9 cellular contexts compared by ENCODE assay signal in the genomic region with DNA sequence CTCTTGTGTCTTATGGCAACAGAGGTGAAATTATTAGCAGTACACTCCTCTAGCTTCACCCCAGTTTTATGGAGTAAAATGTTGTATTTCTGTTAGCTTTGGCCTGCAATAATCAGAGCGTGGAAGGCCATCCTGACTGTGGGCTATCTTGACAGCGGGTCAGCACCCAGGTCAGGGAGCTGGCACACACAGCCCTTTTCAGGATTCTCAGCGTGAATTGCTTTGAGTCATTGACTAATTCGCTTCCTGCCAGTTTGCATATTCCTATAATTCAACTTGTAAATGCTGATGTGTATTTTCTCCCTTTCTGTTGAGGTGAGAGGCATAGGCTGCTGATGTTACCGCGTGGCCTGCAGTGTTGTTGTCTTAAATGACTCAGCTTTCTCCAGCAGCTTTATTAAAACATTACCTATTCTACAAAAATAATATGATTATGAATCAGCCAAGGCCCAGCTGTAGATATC.
DNase-seq lines count a peak whose midpoint lies in the region; ATAC-seq and TF ChIP-seq lines count a peak whose summit lies in the region.
"Had no signal": no experiment of that assay in that cellular context is flagged by ENCODE, and none has a peak within 500 bp of the region (broad histone marks: within the 10 kb centered on the region; RNA-seq: fewer than 3 reads in every experiment).

No MANE protein-coding gene starts in this region.

- DNase-seq in NCI-H226, result peak; percentile 50
- DNase-seq in endodermal cell, result no peak
- no peak for DNase-seq in progenitor cell of endocrine pancreas (ENCODE audit: low spot score, unreplicated experiment)
- DNase-seq in activated CD4-positive, CD25-positive, alpha-beta regulatory T cell treated with anti-CD3 and anti-CD28 coated beads, Interleukin-2, amount 50 U/mL, for 72 hours, result no peak
- no peak for DNase-seq in T-helper 1 cell
- DNase-seq in LoVo (ENCODE audit: low spot score), result no peak
- DNase-seq: Peyer's patch had no signal

- no peaks in the 10 kb centered on the region for H3K9me3 Mint-ChIP-seq in endodermal cell
- peaks cover 5% of the 10 kb centered on the region for H3K9me3 Mint-ChIP-seq in progenitor cell of endocrine pancreas (ENCODE audit: low read depth)

- no peaks in the 10 kb centered on the region for H3K27me3 ChIP-seq in endodermal cell (ENCODE audit: control insufficient read depth, insufficient read depth, low read length, poor library complexity, severe bottlenecking)
- H3K27me3 ChIP-seq: Peyer's patch had no signal

- H3K4me3 ChIP-seq in endodermal cell (ENCODE audit: low read length), result no peak overlapping the region
- H3K4me3 ChIP-seq: Peyer's patch had no signal

- peak overlapping the region; percentile 62 for H3K27ac Mint-ChIP-seq in endodermal cell
- peak overlapping the region; percentile 51 for H3K27ac Mint-ChIP-seq in progenitor cell of endocrine pancreas

- no peak overlapping the region for H3K9ac ChIP-seq in endodermal cell (ENCODE audit: extremely low read depth, low read length, poor library complexity, severe bottlenecking)

- H3K36me3 ChIP-seq in endodermal cell (ENCODE audit: control insufficient read depth, insufficient read depth, low read length), result peaks cover 66% of the 10 kb centered on the region

- TF ChIP-seq CTCF in endodermal cell (conservative IDR thresholded peaks at IDR 0.05), result no peak
- TF ChIP-seq CTCF in progenitor cell of endocrine pancreas (IDR thresholded peaks at IDR 0.05; ENCODE audit: unreplicated experiment), result no peak

- no peak overlapping the region for H3K4me3 Mint-ChIP-seq in endodermal cell
- H3K4me3 Mint-ChIP-seq in progenitor cell of endocrine pancreas (ENCODE audit: low read depth), result no peak overlapping the region

- H3K27me3 Mint-ChIP-seq in endodermal cell (ENCODE audit: insufficient read depth), result no peaks in the 10 kb centered on the region
- no peaks in the 10 kb centered on the region for H3K27me3 Mint-ChIP-seq in progenitor cell of endocrine pancreas

- no peak for TF ChIP-seq POLR2A in GM18505 (IDR thresholded peaks at IDR 0.05; ENCODE audit: borderline replicate concordance, extremely low read depth, insufficient read depth, insufficient read length)

- ATAC-seq in GM18870 (IDR thresholded peaks at IDR 0.05; ENCODE audit: unreplicated experiment) (peak; percentile 49), GM18505 (IDR thresholded peaks at IDR 0.05; ENCODE audit: unreplicated experiment) (no peak)

- H3K9me3 ChIP-seq in endodermal cell (ENCODE audit: control insufficient read depth, low read length), result no peaks in the 10 kb centered on the region
- H3K9me3 ChIP-seq: Peyer's patch had no signal

- H3K27ac ChIP-seq in endodermal cell (ENCODE audit: low read depth, low read length), result no peak overlapping the region
- H3K27ac ChIP-seq: Peyer's patch had no signal

- H3K4me1 Mint-ChIP-seq in endodermal cell, result peaks cover 26% of the 10 kb centered on the region
- H3K4me1 Mint-ChIP-seq in progenitor cell of endocrine pancreas (ENCODE audit: low read depth), result peaks cover 39% of the 10 kb centered on the region

- WGBS in endodermal cell (ENCODE audit: insufficient coverage in 1 of 2, insufficient read length in 1 of 2), 2 experiments, result 66 to 80% methylated on average over 4 to 6 of the region's 6 CpGs

- H3K4me1 ChIP-seq in endodermal cell (ENCODE audit: control insufficient read depth, insufficient read depth, low read length), result no peaks in the 10 kb centered on the region

- H3K36me3 Mint-ChIP-seq in endodermal cell (ENCODE audit: low read depth) (peaks cover 42% of the 10 kb centered on the region), progenitor cell of endocrine pancreas (ENCODE audit: insufficient read depth) (peaks cover 39% of the 10 kb centered on the region)
